ENCODE assay signal across 8 cellular contexts in genomic region chr14:96796851-96797187, GRCh38. TPM values are rescaled to one million over a fixed set of nuclear protein-coding genes. Genes with fewer than 3 reads are reported as not detected.
A peak's percentile ranks its signal among the peaks of the same experiment; 100 is the strongest.
DNase-seq lines count a peak whose midpoint lies in the region; ATAC-seq, FAIRE-seq and TF ChIP-seq lines count a peak whose summit lies in the region.

No MANE protein-coding gene starts in this region.

- H3K27ac ChIP-seq in KMS-11 (no peak overlapping the region), colonic mucosa (no peak overlapping the region)

- no peaks in the 10 kb centered on the region; the same call in 1 of the 2 replicates for H4K20me1 ChIP-seq in KMS-11 (ENCODE audit: insufficient read depth)

- H3K4me3 ChIP-seq in KMS-11 (IDR thresholded peaks at IDR 0.05; ENCODE audit: insufficient read depth, low read depth, low read length), result no peak overlapping the region
- peak overlapping the region; percentile 88 for H3K4me3 ChIP-seq in colonic mucosa
- H3K4me3 ChIP-seq in skeletal muscle satellite cell (ENCODE audit: low read length), result peak overlapping the region; percentile 16
- no peak overlapping the region for H3K4me3 ChIP-seq in H7 (ENCODE audit: insufficient read depth, low read depth, low read length)

- no peaks in the 10 kb centered on the region for H3K9me3 Mint-ChIP-seq in activated CD4-positive, alpha-beta T cell treated with anti-CD3 and anti-CD28 coated beads for 36 hours (ENCODE audit: low read depth)

- POLR2A ChIA-PET in activated CD4-positive, alpha-beta T cell treated with anti-CD3 and anti-CD28 coated beads for 36 hours (lab: Charles Lee), result interaction anchor here (1.1 kb wide), 1 partner anchor 56 kb away, joined by 3 read pairs; no protein-coding TSS in a partner anchor

- H3K9ac ChIP-seq in KMS-11 (0 out of 2 replicates have a peak overlapping the region, but pooled peaks have one; percentile 95), colonic mucosa (ENCODE audit: low read depth in 2 of 2, low read length in 2 of 2) (no peak overlapping the region), skeletal muscle satellite cell (ENCODE audit: low read depth, low read length) (no peak overlapping the region)

- peaks cover 42% of the 10 kb centered on the region for H3K79me2 ChIP-seq in KMS-11 (ENCODE audit: insufficient read depth, low read depth)

- H3K27ac Mint-ChIP-seq in activated CD4-positive, alpha-beta T cell treated with anti-CD3 and anti-CD28 coated beads for 36 hours, result no peak overlapping the region

- H3K9me3 ChIP-seq in colonic mucosa (no peaks in the 10 kb centered on the region), skeletal muscle satellite cell (replicated peaks; ENCODE audit: low read length) (no peaks in the 10 kb centered on the region)

- H3K4me2 ChIP-seq in KMS-11, result no peak overlapping the region
- peak overlapping the region; percentile 73 for H3K4me2 ChIP-seq in skeletal muscle satellite cell (ENCODE audit: low read length)

- no peak for TF ChIP-seq POLR2A in H54 (IDR thresholded peaks at IDR 0.05; ENCODE audit: low read depth, low read length)

- H2AFZ ChIP-seq in KMS-11 (ENCODE audit: low read depth), result no peak overlapping the region

- H3K36me3 ChIP-seq in KMS-11 (ENCODE audit: insufficient read depth), result no peaks in the 10 kb centered on the region
- H3K36me3 ChIP-seq in colonic mucosa, result no peaks in the 10 kb centered on the region
- no peaks in the 10 kb centered on the region for H3K36me3 ChIP-seq in skeletal muscle satellite cell (ENCODE audit: insufficient read depth, low read length)
- no peaks in the 10 kb centered on the region for H3K36me3 ChIP-seq in H7 (replicated peaks; ENCODE audit: control insufficient read depth, insufficient read depth, low read length)

- FAIRE-seq in H54 (lab: Jason Lieb, UNC), result no peak

- peaks cover 14% of the 10 kb centered on the region for H3K4me1 ChIP-seq in KMS-11 (ENCODE audit: low read depth, poor library complexity, severe bottlenecking)
- no peaks in the 10 kb centered on the region for H3K4me1 ChIP-seq in colonic mucosa
- peaks cover 8% of the 10 kb centered on the region for H3K4me1 ChIP-seq in skeletal muscle satellite cell (ENCODE audit: control insufficient read depth, insufficient read depth, low read length)

- CTCF ChIA-PET in activated CD4-positive, alpha-beta T cell treated with anti-CD3 and anti-CD28 coated beads for 36 hours (lab: Charles Lee), result interaction anchor here (0.9 kb wide), 1 partner anchor 382 kb away, joined by 3 read pairs; no protein-coding TSS in a partner anchor

- intact Hi-C loops in activated CD4-positive, alpha-beta T cell treated with anti-CD3 and anti-CD28 coated beads for 36 hours (cut with DNase I, micrococcal nuclease), result loop anchor here (1.0 kb wide), 5 partner anchors 35 to 434 kb away; partner anchors contain the start of genes AK7 (in 1 of the 2), ATG2B (in 1 of the 2), GSKIP (in 1 of the 2) and PAPOLA (in 1 of the 2)
- intact Hi-C loops in colonic mucosa (cut with DNase I), result no loop called here

- ATAC-seq in activated CD4-positive, alpha-beta T cell treated with anti-CD3 and anti-CD28 coated beads for 36 hours, result no peak

- H3K4me3 Mint-ChIP-seq in activated CD4-positive, alpha-beta T cell treated with anti-CD3 and anti-CD28 coated beads for 36 hours, result peak overlapping the region; percentile 92

- H3K4me1 Mint-ChIP-seq in activated CD4-positive, alpha-beta T cell treated with anti-CD3 and anti-CD28 coated beads for 36 hours, result peaks cover 24% of the 10 kb centered on the region

- TF ChIP-seq CTCF in KMS-11 (conservative IDR thresholded peaks at IDR 0.05; ENCODE audit: low read depth, low read length) (no peak), colonic mucosa (IDR thresholded peaks at IDR 0.05) (no peak)

- H3K27me3 ChIP-seq in KMS-11 (ENCODE audit: insufficient read depth, low read depth) (no peaks in the 10 kb centered on the region), colonic mucosa (no peaks in the 10 kb centered on the region), skeletal muscle satellite cell (ENCODE audit: control insufficient read depth, insufficient read depth, low read length) (no peaks in the 10 kb centered on the region), H7 (ENCODE audit: control insufficient read depth, insufficient read depth, low read length) (no peaks in the 10 kb centered on the region)

- H3K27me3 Mint-ChIP-seq in activated CD4-positive, alpha-beta T cell treated with anti-CD3 and anti-CD28 coated beads for 36 hours, result peaks cover 6% of the 10 kb centered on the region

- no peak for DNase-seq in activated CD4-positive, alpha-beta T cell treated with anti-CD3 and anti-CD28 coated beads for 36 hours
- no peak for DNase-seq in activated CD4-positive, alpha-beta T cell treated with anti-CD3 and anti-CD28 coated beads, Interleukin-2, amount 50 U/mL, for 4 hours
- DNase-seq in colonic mucosa (no peak), amygdala (lab: John Stamatoyannopoulos, UW) (no peak), H54 (ENCODE audit: insufficient read length, low spot score) (no peak), H7 (no peak)

- no peaks in the 10 kb centered on the region for H3K36me3 Mint-ChIP-seq in activated CD4-positive, alpha-beta T cell treated with anti-CD3 and anti-CD28 coated beads for 36 hours (ENCODE audit: low read depth)

RNA-seq across cellular contexts. Expression of gene VRK1, which starts 0.4 kb away (rescaled TPM):
- total RNA-seq in activated CD4-positive, alpha-beta T cell treated with anti-CD3 and anti-CD28 coated beads for 36 hours, result 10 to 100 TPM; 63.1 to 83.3 TPM
- 10 to 100 TPM; 13.0 to 35.9 TPM for total RNA-seq in colonic mucosa
- 25.8 and 34.0 TPM in 2 replicates for total RNA-seq in skeletal muscle satellite cell (2012; rRNA removed)
- total RNA-seq in H7 (2014; rRNA removed; shearing (Covaris generic)), result 69.8 and 87.8 TPM in 2 replicates

Comparison
In these comparisons a context has a peak if more than half of its experiments do, and no peak if none do; other contexts are left out.
1. H3K4me3 ChIP-seq: peak in colonic mucosa (single experiment) and skeletal muscle satellite cell (single experiment); none in KMS-11 (single experiment) and H7 (single experiment).